ENCODE assay signal across 8 cellular contexts in the genomic region with DNA sequence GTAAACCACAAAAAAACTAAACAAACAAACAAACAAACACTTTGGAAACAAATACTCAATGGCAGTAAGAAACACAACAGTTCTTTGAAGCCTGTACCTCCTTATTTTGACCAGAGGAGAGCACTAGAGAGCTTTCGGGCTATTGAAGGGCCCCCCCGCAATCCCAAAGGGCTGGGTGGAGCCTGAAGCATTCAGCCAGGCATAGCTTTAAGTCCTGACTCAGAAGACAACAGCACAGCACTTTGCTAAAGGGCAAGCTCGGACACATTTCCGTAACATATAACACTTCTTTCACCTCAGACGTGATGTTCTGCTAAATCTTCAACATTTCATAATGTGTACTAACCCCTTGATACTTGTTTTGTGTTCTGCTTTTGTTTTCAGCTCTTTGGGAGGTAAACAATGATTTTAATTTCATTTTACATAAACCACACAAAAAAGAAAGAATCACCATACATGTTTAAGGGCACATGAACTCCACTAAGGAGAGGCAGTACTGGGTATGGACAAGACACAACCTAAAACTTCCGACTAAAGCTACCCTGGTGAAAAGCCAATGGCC. TPM values are rescaled to one million over a fixed set of nuclear protein-coding genes. Genes with fewer than 3 reads are reported as not detected.
DNase-seq lines count a peak whose midpoint lies in the region; ATAC-seq and TF ChIP-seq lines count a peak whose summit lies in the region.

No MANE protein-coding gene starts in this region.

- H3K9me3 ChIP-seq in CD4-positive, alpha-beta T cell (ENCODE audit: control insufficient read depth, low read length): no peaks in the 10 kb centered on the region
- no peaks in the 10 kb centered on the region for H3K9me3 ChIP-seq in esophagus muscularis mucosa
- H3K9me3 ChIP-seq in mucosa of rectum (ENCODE audit: control insufficient read depth in 2 of 2, low read length in 2 of 2): no peaks in the 10 kb centered on the region

- peaks cover 5% of the 10 kb centered on the region for H3K27me3 ChIP-seq in CD4-positive, alpha-beta T cell (ENCODE audit: control insufficient read depth, insufficient read depth, low read length)
- no peaks in the 10 kb centered on the region for H3K27me3 ChIP-seq in esophagus muscularis mucosa
- no peaks in the 10 kb centered on the region for H3K27me3 ChIP-seq in mucosa of rectum (ENCODE audit: control insufficient read depth in 2 of 2, insufficient read depth in 2 of 2, low read length in 2 of 2)

- peaks cover 0 to 9% (median 7%) of the 10 kb centered on the region in 4 donors for H3K4me1 ChIP-seq in esophagus muscularis mucosa
- H3K4me1 ChIP-seq in mucosa of rectum (ENCODE audit: control insufficient read depth in 2 of 2, insufficient read depth in 2 of 2, low read length in 2 of 2): no peaks in the 10 kb centered on the region

- no peak overlapping the region for H3K4me3 Mint-ChIP-seq in CD4-positive, alpha-beta T cell
- H3K4me3 Mint-ChIP-seq in T-helper 2 cell treated with Interferon-gamma antibody and Interleukin-4, amounts not matched to agents 5 μg/mL and 100 μg/mL, for 36 hours: no peak overlapping the region
- peak overlapping the region; percentile 48 for H3K4me3 Mint-ChIP-seq in type B pancreatic cell

- no peak for DNase-seq in CD4-positive, alpha-beta T cell
- DNase-seq in NCI-H187 treated with DMSO at 0.1 percent for 48 hours (lab: John Stamatoyannopoulos, UW) (peak; percentile 72), esophagus muscularis mucosa (ENCODE audit: extremely low spot score) (peak; percentile 93), type B pancreatic cell (ENCODE audit: extremely low spot score, unreplicated experiment) (no peak)
- DNase-seq in T-helper 2 cell treated with Interferon-gamma antibody and Interleukin-4, amounts not matched to agents 5 μg/mL and 100 μg/mL, for 36 hours (ENCODE audit: low spot score): peak; percentile 17

- H3K36me3 ChIP-seq in esophagus muscularis mucosa: no peaks in the 10 kb centered on the region
- H3K36me3 ChIP-seq in mucosa of rectum (ENCODE audit: control insufficient read depth in 2 of 2, insufficient read depth in 2 of 2, low read length in 2 of 2): no peaks in the 10 kb centered on the region

- peaks cover 22% of the 10 kb centered on the region for H3K27me3 Mint-ChIP-seq in CD4-positive, alpha-beta T cell
- peaks cover 8% of the 10 kb centered on the region for H3K27me3 Mint-ChIP-seq in T-helper 2 cell treated with Interferon-gamma antibody and Interleukin-4, amounts not matched to agents 5 μg/mL and 100 μg/mL, for 36 hours (ENCODE audit: low read depth)
- H3K27me3 Mint-ChIP-seq in type B pancreatic cell: no peaks in the 10 kb centered on the region

- H3K4me3 ChIP-seq in esophagus muscularis mucosa (peak overlapping the region; percentile 27 to 41 (median 33)), mucosa of rectum (ENCODE audit: low read length in 2 of 2) (peak overlapping the region; percentile 48 to 55)

- TF ChIP-seq EP300 in esophagus muscularis mucosa (IDR thresholded peaks at IDR 0.05): no peak

- no peak overlapping the region for H3K27ac ChIP-seq in CD4-positive, alpha-beta T cell (ENCODE audit: low read depth, low read length)
- H3K27ac ChIP-seq in esophagus muscularis mucosa (replicated peaks in 1 of 4): peak overlapping the region; percentile 42 to 68 (median 60)
- peak overlapping the region; percentile 26 to 63 for H3K27ac ChIP-seq in mucosa of rectum (ENCODE audit: low read depth in 2 of 2, low read length in 2 of 2)

- WGBS in esophagus muscularis mucosa: 5% methylated on average over 6 of the region's 6 CpGs

- ATAC-seq in CD4-positive, alpha-beta T cell (ENCODE audit: poor library complexity): peak; percentile 77
- peak; percentile 49 for ATAC-seq in GM18873 (IDR thresholded peaks at IDR 0.05; ENCODE audit: low FRiP score, unreplicated experiment)
- ATAC-seq in HG03064 (IDR thresholded peaks at IDR 0.05; ENCODE audit: low read depth, unreplicated experiment): peak; percentile 86

- no peak overlapping the region for H3K27ac Mint-ChIP-seq in CD4-positive, alpha-beta T cell
- no peak overlapping the region for H3K27ac Mint-ChIP-seq in T-helper 2 cell treated with Interferon-gamma antibody and Interleukin-4, amounts not matched to agents 5 μg/mL and 100 μg/mL, for 36 hours
- peak overlapping the region; percentile 85 for H3K27ac Mint-ChIP-seq in type B pancreatic cell

- H3K9me3 Mint-ChIP-seq in CD4-positive, alpha-beta T cell: no peaks in the 10 kb centered on the region
- no peaks in the 10 kb centered on the region for H3K9me3 Mint-ChIP-seq in T-helper 2 cell treated with Interferon-gamma antibody and Interleukin-4, amounts not matched to agents 5 μg/mL and 100 μg/mL, for 36 hours
- no peaks in the 10 kb centered on the region for H3K9me3 Mint-ChIP-seq in type B pancreatic cell

- intact Hi-C loops in CD4-positive, alpha-beta T cell (cut with DNase I, micrococcal nuclease): loop anchor here in 1 of 2 experiments (2.0 kb wide), 1 partner anchor 660 kb away; no protein-coding TSS in a partner anchor
- intact Hi-C loops in esophagus muscularis mucosa (cut with DNase I): loop anchor here (2.0 to 10.0 kb wide), 3 partner anchors 175 to 362 kb away; no protein-coding TSS in a partner anchor

- H3K36me3 Mint-ChIP-seq in CD4-positive, alpha-beta T cell (ENCODE audit: low read depth): no peaks in the 10 kb centered on the region
- no peaks in the 10 kb centered on the region for H3K36me3 Mint-ChIP-seq in T-helper 2 cell treated with Interferon-gamma antibody and Interleukin-4, amounts not matched to agents 5 μg/mL and 100 μg/mL, for 36 hours (ENCODE audit: low read depth)
- no peaks in the 10 kb centered on the region for H3K36me3 Mint-ChIP-seq in type B pancreatic cell

- H3K9ac ChIP-seq in mucosa of rectum (ENCODE audit: low read depth in 1 of 2, low read length in 2 of 2): no peak overlapping the region

- no peak for TF ChIP-seq CTCF in CD4-positive, alpha-beta T cell (IDR thresholded peaks at IDR 0.05)
- TF ChIP-seq CTCF in esophagus muscularis mucosa (IDR thresholded peaks at IDR 0.05): peak; percentile 88 to 97 (median 90)
- TF ChIP-seq CTCF in type B pancreatic cell (conservative IDR thresholded peaks at IDR 0.05): peak; percentile 92

- TF ChIP-seq POLR2A in esophagus muscularis mucosa (IDR thresholded peaks at IDR 0.05; ENCODE audit: low read depth): no peak

- CTCF ChIA-PET in CD4-positive, alpha-beta T cell (lab: Charles Lee): no interaction called here

- no peaks in the 10 kb centered on the region for H3K4me1 Mint-ChIP-seq in CD4-positive, alpha-beta T cell (ENCODE audit: low read depth)
- peaks cover 3% of the 10 kb centered on the region for H3K4me1 Mint-ChIP-seq in T-helper 2 cell treated with Interferon-gamma antibody and Interleukin-4, amounts not matched to agents 5 μg/mL and 100 μg/mL, for 36 hours (ENCODE audit: low read depth)
- peaks cover 10% of the 10 kb centered on the region for H3K4me1 Mint-ChIP-seq in type B pancreatic cell (ENCODE audit: unreplicated experiment)

- POLR2A ChIA-PET in CD4-positive, alpha-beta T cell (lab: Charles Lee): no interaction called here

RNA-seq across cellular contexts. Expression of a gene that starts 9.7 kb away (rescaled TPM):
- total RNA-seq in CD4-positive, alpha-beta T cell: not detected
- under 1 TPM in 1 of 4 donors, not detected in 3; 0.11 TPM for total RNA-seq in esophagus muscularis mucosa
- not detected in 2 replicates for total RNA-seq in type B pancreatic cell (ENCODE audit: low replicate concordance)

Comparison
In these comparisons a context has a peak if more than half of its experiments do, and no peak if none do; other contexts are left out.
1. DNase-seq: peak in NCI-H187 treated with DMSO at 0.1 percent for 48 hours (single experiment), T-helper 2 cell treated with Interferon-gamma antibody and Interleukin-4, amounts not matched to agents 5 μg/mL and 100 μg/mL, for 36 hours (single experiment) and esophagus muscularis mucosa (single experiment); none in CD4-positive, alpha-beta T cell (0 of 10) and type B pancreatic cell (single experiment).
2. Peak in every context shown above with its lines, with median percentiles within 50 percentile points of each other: ATAC-seq.